16 cellular contexts compared by ENCODE assay signal in the genomic region with DNA sequence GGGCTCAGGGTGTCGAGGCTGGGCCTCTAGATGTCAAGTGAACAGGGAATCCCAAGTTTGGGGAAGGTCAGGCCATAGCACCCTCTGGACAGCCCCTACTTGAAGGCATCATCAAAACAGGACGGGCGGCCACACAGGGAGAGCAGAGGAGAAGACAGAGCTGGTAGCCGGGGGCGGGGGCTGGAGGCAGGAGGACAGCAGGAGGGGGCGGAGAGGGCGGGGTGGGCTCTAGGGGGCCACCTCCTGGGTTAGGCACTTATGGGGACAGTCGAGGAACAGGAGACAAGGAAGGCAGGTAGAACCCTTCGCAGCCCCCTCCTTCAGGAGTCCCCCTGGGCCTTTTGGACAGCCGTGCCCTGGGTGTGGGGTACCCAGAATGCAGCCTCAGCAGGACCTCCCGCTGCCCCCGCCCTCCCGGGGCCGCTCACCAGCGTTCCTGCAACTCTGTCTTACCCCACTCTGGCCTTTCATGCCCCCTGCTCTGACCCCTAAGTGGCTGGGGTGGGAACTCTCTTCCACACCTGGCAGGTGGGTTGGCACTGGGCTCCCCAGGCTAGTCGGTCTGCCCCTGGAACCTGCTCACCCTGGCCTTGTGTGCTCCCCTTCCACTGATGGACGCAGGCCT. TPM values are rescaled to one million over a fixed set of nuclear protein-coding genes. Genes with fewer than 3 reads are reported as not detected.
A peak's percentile ranks its signal among the peaks of the same experiment; 100 is the strongest.
DNase-seq lines count a peak whose midpoint lies in the region; TF ChIP-seq lines count a peak whose summit lies in the region.
"Had no signal": no experiment of that assay in that cellular context is flagged by ENCODE, and none has a peak within 500 bp of the region (broad histone marks: within the 10 kb centered on the region; RNA-seq: fewer than 3 reads in every experiment).

No MANE protein-coding gene starts in this region.

- H3K36me3 Mint-ChIP-seq in CD8-positive, alpha-beta memory T cell: peaks cover 0 to 5% (median 0%) of the 10 kb centered on the region in 3 donors
- H3K36me3 Mint-ChIP-seq: IgD-negative memory B cell had no signal

- peak in 1 of 5 donors; percentile 46 for DNase-seq in CD8-positive, alpha-beta memory T cell
- DNase-seq in OCI-LY7 (ENCODE audit: low spot score) (no peak), esophagus squamous epithelium (lab: John Stamatoyannopoulos, UW) (no peak), stomach (no peak), activated gamma-delta T cell (lab: John Stamatoyannopoulos, UW) (no peak), NCI-H146 treated with DMSO at 0.1 percent for 48 hours (lab: John Stamatoyannopoulos, UW; ENCODE audit: unreplicated experiment) (no peak), NCI-H526 treated with DMSO at 0.1 percent for 48 hours (lab: John Stamatoyannopoulos, UW) (no peak)
- DNase-seq: activated CD4-positive, alpha-beta T cell treated with anti-CD3 and anti-CD28 coated beads for 48 hours; activated T-cell treated with anti-CD3 and anti-CD28 coated beads, Interleukin-2, amount 50 U/mL, for 72 hours; colonic mucosa; hippocampal formation; kidney glomerular epithelial cell; stimulated activated naive CD4-positive, alpha-beta T cell treated with Interleukin-2 at 50 U/mL for 16 hours had no signal

- peaks cover 19% of the 10 kb centered on the region; the same call in 1 of the 2 replicates for H3K79me2 ChIP-seq in OCI-LY7 (ENCODE audit: insufficient read depth, low read depth, low read length)

- TF ChIP-seq EP300 in stomach (IDR thresholded peaks at IDR 0.05): no peak

- no peaks in the 10 kb centered on the region for H3K36me3 ChIP-seq in CD8-positive, alpha-beta memory T cell (ENCODE audit: insufficient read depth, low read length)
- H3K36me3 ChIP-seq in OCI-LY7 (ENCODE audit: insufficient read depth, low read length) (no peaks in the 10 kb centered on the region), esophagus squamous epithelium (peaks cover 0 to 6% (median 0%) of the 10 kb centered on the region in 3 donors), stomach (peaks cover 0 to 4% (median 0%) of the 10 kb centered on the region in 4 donors)
- H3K36me3 ChIP-seq: colonic mucosa had no signal

- no peak overlapping the region for H2AFZ ChIP-seq in OCI-LY7 (ENCODE audit: low read length)

- peaks cover 0 to under 1% of the 10 kb centered on the region in 2 donors for H3K27me3 Mint-ChIP-seq in CD8-positive, alpha-beta memory T cell
- H3K27me3 Mint-ChIP-seq: IgD-negative memory B cell had no signal

- no peak overlapping the region for H3K4me3 Mint-ChIP-seq in CD8-positive, alpha-beta memory T cell
- H3K4me3 Mint-ChIP-seq: activated T-cell treated with anti-CD3 and anti-CD28 coated beads, Interleukin-2, amount 50 U/mL, for 72 hours had no signal

- POLR2A ChIA-PET in CD8-positive, alpha-beta memory T cell (lab: Charles Lee): interaction anchor here (0.6 to 6.5 kb wide), 3 partner anchors 9 to 143 kb away, joined by 3 to 42 read pairs (median 3); a partner anchor contains a TSS
- POLR2A ChIA-PET in OCI-LY7 (lab: Charles Lee): interaction anchor here (0.6 to 0.8 kb wide), 2 partner anchors 9 to 12 kb away, joined by 3 to 4 read pairs; no protein-coding TSS in a partner anchor

- H3K9me2 ChIP-seq in OCI-LY7 (ENCODE audit: insufficient read depth, low read length): no peaks in the 10 kb centered on the region

- H3K4me1 Mint-ChIP-seq in CD8-positive, alpha-beta memory T cell: peaks cover 52 to 88% (median 54%) of the 10 kb centered on the region in 3 donors

- peak overlapping the region; percentile 71; the same call in 1 of the 2 replicates for H3K4me2 ChIP-seq in OCI-LY7 (ENCODE audit: low read length)

- 77 to 89% methylated on average over 6 to 7 of the region's 17 CpGs for WGBS in esophagus squamous epithelium, 2 donors
- WGBS in stomach, 5 donors: 81 to 90% (median 87%) methylated on average over 13 to 17 of the region's 17 CpGs

- no peaks in the 10 kb centered on the region; the same call in 1 of the 2 replicates for H4K20me1 ChIP-seq in OCI-LY7 (ENCODE audit: insufficient read depth, low read length)

- BruUV-seq in OCI-LY7 (replicated peaks; lab: Mats Ljungman, UMichigan): no TSS peak

- no peak overlapping the region for H3K4me3 ChIP-seq in CD8-positive, alpha-beta memory T cell (ENCODE audit: low read length)
- H3K4me3 ChIP-seq in OCI-LY7 (ENCODE audit: low read depth, low read length, poor library complexity, severe bottlenecking): no peak overlapping the region
- H3K4me3 ChIP-seq in esophagus squamous epithelium: no peak overlapping the region
- no peak overlapping the region for H3K4me3 ChIP-seq in stomach
- H3K4me3 ChIP-seq: colonic mucosa, skin epidermis had no signal

- H3K4me1 ChIP-seq in CD8-positive, alpha-beta memory T cell (ENCODE audit: insufficient read depth, low read length): peaks cover 60% of the 10 kb centered on the region
- H3K4me1 ChIP-seq in OCI-LY7 (ENCODE audit: insufficient read depth, low read length, poor library complexity, severe bottlenecking) (peaks cover 81% of the 10 kb centered on the region), esophagus squamous epithelium (peaks cover 35 to 98% (median 57%) of the 10 kb centered on the region in 3 donors), stomach (peaks cover 50 to 100% (median 88%) of the 10 kb centered on the region in 4 donors)

- H3K27ac ChIP-seq in CD8-positive, alpha-beta memory T cell (ENCODE audit: low read depth, low read length): no peak overlapping the region
- H3K27ac ChIP-seq in OCI-LY7 (ENCODE audit: low read depth, low read length, poor library complexity, severe bottlenecking) (peak overlapping the region; percentile 56), esophagus squamous epithelium (peak overlapping the region in 3 of 4 donors; percentile 52 to 81 (median 67)), stomach (peak overlapping the region in 4 of 5 donors; percentile 33 to 90 (median 70))

- H3K9me3 ChIP-seq in CD8-positive, alpha-beta memory T cell (ENCODE audit: low read length): no peaks in the 10 kb centered on the region
- H3K9me3 ChIP-seq in OCI-LY7 (ENCODE audit: low read length) (no peaks in the 10 kb centered on the region), esophagus squamous epithelium (no peaks in the 10 kb centered on the region), stomach (no peaks in the 10 kb centered on the region)
- H3K9me3 ChIP-seq: colonic mucosa had no signal

- no peaks in the 10 kb centered on the region for H3K9me3 Mint-ChIP-seq in CD8-positive, alpha-beta memory T cell
- H3K9me3 Mint-ChIP-seq: activated T-cell treated with anti-CD3 and anti-CD28 coated beads, Interleukin-2, amount 50 U/mL, for 72 hours; IgD-negative memory B cell had no signal

- no peak for TF ChIP-seq CTCF in OCI-LY7 (conservative IDR thresholded peaks at IDR 0.05; ENCODE audit: low read length)
- TF ChIP-seq CTCF in esophagus squamous epithelium (IDR thresholded peaks at IDR 0.05): no peak
- TF ChIP-seq CTCF in stomach (IDR thresholded peaks at IDR 0.05): no peak

- H3K27ac Mint-ChIP-seq in CD8-positive, alpha-beta memory T cell: peak overlapping the region in 6 of 8 donors; percentile 29 to 95 (median 76)
- H3K27ac Mint-ChIP-seq: activated T-cell treated with anti-CD3 and anti-CD28 coated beads, Interleukin-2, amount 50 U/mL, for 72 hours had no signal

- no peak for TF ChIP-seq POLR2A in esophagus squamous epithelium (IDR thresholded peaks at IDR 0.05)
- no peak for TF ChIP-seq POLR2A in stomach (IDR thresholded peaks at IDR 0.05)

- CTCF ChIA-PET in CD8-positive, alpha-beta memory T cell (lab: Charles Lee): interaction anchor here (1.1 kb wide), 1 partner anchor 11 kb away, joined by 4 read pairs; no protein-coding TSS in a partner anchor
- CTCF ChIA-PET in OCI-LY7 (lab: Charles Lee; ENCODE audit: unreplicated experiment): interaction anchor here (0.6 to 1.1 kb wide), 3 partner anchors 163 to 372 kb away, joined by 3 to 12 read pairs (median 3); no protein-coding TSS in a partner anchor

- intact Hi-C loops in OCI-LY7 (cut with micrococcal nuclease; ENCODE audit: unreplicated experiment): loop anchor here (10.0 kb wide), 1 partner anchor 410 kb away; a partner anchor contains a TSS
- intact Hi-C loops in esophagus squamous epithelium (cut with DNase I): no loop called here
- intact Hi-C loops in stomach (cut with DNase I; ENCODE audit: low total_unique reads): no loop called here

- H3K27me3 ChIP-seq in CD8-positive, alpha-beta memory T cell (ENCODE audit: insufficient read depth, low read length, poor library complexity, severe bottlenecking): no peaks in the 10 kb centered on the region
- H3K27me3 ChIP-seq in esophagus squamous epithelium: no peaks in the 10 kb centered on the region
- H3K27me3 ChIP-seq in stomach: no peaks in the 10 kb centered on the region
- H3K27me3 ChIP-seq: colonic mucosa had no signal

RNA-seq across cellular contexts. Expression of a gene that starts 5.8 kb away (rescaled TPM):
- total RNA-seq in CD8-positive, alpha-beta memory T cell: 100 to 1,000 TPM; 111 to 131 TPM
- polyA plus RNA-seq in CD8-positive, alpha-beta memory T cell: 108 TPM
- 54.8 and 92.9 TPM in 2 replicates for total RNA-seq in OCI-LY7 (2014; rRNA removed; shearing (Covaris generic))
- 97.5 and 117 TPM in 2 replicates for total RNA-seq in OCI-LY7 (2022)
- 10 to 100 TPM; 23.7 to 48.1 (median 26.1) TPM for total RNA-seq in esophagus squamous epithelium
- total RNA-seq in stomach: 100 to 1,000 TPM in 1 of 5 donors, 10 to 100 TPM in 4; 22.8 to 253 (median 39.7) TPM
- polyA plus RNA-seq in stomach: 10 to 100 TPM; 49.9 to 77.6 (median 54.4) TPM

RNA-seq across cellular contexts. Expression of a gene that starts 12.9 kb away (rescaled TPM):
- total RNA-seq in CD8-positive, alpha-beta memory T cell: 10 to 100 TPM; 18.2 to 20.3 TPM
- polyA plus RNA-seq in CD8-positive, alpha-beta memory T cell: 33.2 TPM
- 0.72 and 1.8 TPM in 2 replicates for total RNA-seq in OCI-LY7 (2014; rRNA removed; shearing (Covaris generic))
- total RNA-seq in OCI-LY7 (2022) (8.9 and 10.9 TPM in 2 replicates), esophagus squamous epithelium (10 to 100 TPM in 3 of 4 donors, 1 to 10 TPM in 1; 8.1 to 24.4 (median 14.4) TPM), stomach (10 to 100 TPM in 4 of 5 donors, 1 to 10 TPM in 1; 7.8 to 47.3 (median 15.8) TPM)
- 10 to 100 TPM in 2 of 3 donors, 1 to 10 TPM in 1; 9.5 to 39.7 (median 15.0) TPM for polyA plus RNA-seq in stomach

RNA-seq across cellular contexts. Expression of a gene that starts 27.6 kb away (rescaled TPM):
- under 1 TPM; 0.26 to 0.31 TPM for total RNA-seq in CD8-positive, alpha-beta memory T cell
- not detected for polyA plus RNA-seq in CD8-positive, alpha-beta memory T cell
- total RNA-seq in OCI-LY7 (2014; rRNA removed; shearing (Covaris generic)): 0.49 and 0.98 TPM in 2 replicates
- total RNA-seq in OCI-LY7 (2022) (3.2 and 4.1 TPM in 2 replicates), esophagus squamous epithelium (10 to 100 TPM in 1 of 4 donors, 1 to 10 TPM in 1, under 1 TPM in 2; 0.53 to 10.3 (median 1.9) TPM), stomach (10 to 100 TPM in 1 of 5 donors, 1 to 10 TPM in 2, not detected in 2; 2.9 to 11.2 (median 7.2) TPM)
- polyA plus RNA-seq in stomach: 1 to 10 TPM in 2 of 3 donors, under 1 TPM in 1; 0.98 to 2.4 (median 1.7) TPM
- total RNA-seq: activated T-cell treated with anti-CD3 and anti-CD28 coated beads, Interleukin-2, amount 50 U/mL, for 72 hours; osteocyte had no signal

RNA-seq across cellular contexts. Expression of a gene that starts 39.0 kb away (rescaled TPM):
- total RNA-seq in CD8-positive, alpha-beta memory T cell: under 1 TPM; 0.28 to 0.29 TPM
- polyA plus RNA-seq in CD8-positive, alpha-beta memory T cell: not detected
- total RNA-seq in OCI-LY7 (2014; rRNA removed; shearing (Covaris generic)): 0.80 TPM in 1 of 2 replicates, not detected in the other
- total RNA-seq in OCI-LY7 (2022) (not detected in 2 replicates), esophagus squamous epithelium (1 to 10 TPM in 1 of 4 donors, under 1 TPM in 1, not detected in 2; 0.76 to 2.3 TPM), stomach (100 to 1,000 TPM in 1 of 5 donors, 10 to 100 TPM in 4; 17.3 to 102 (median 46.9) TPM)
- 100 to 1,000 TPM in 1 of 3 donors, 10 to 100 TPM in 2; 14.2 to 134 (median 44.5) TPM for polyA plus RNA-seq in stomach
- polyA plus RNA-seq: IgD-negative memory B cell had no signal
